ENCODE assay signal across 20 cellular contexts in the genomic region with DNA sequence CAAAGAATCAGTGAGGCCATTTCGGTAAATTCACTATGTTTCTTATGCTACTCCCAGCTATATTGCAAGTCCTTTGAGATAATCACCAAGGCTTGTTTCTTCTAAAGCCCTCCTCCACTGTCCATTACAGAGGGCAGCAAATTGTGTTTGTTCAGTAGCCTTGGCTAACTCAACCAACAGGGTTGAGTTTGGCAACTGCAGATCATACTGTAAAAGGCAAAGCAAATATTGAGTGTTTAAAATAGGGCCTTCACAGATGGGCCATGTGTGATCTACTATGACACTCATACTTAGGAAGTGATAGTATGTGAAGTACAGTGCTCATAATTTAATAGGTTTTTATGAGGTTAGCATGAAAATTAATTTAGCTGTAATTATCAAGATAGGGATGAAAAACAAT.
DNase-seq lines count a peak whose midpoint lies in the region; ATAC-seq and TF ChIP-seq lines count a peak whose summit lies in the region.
"Had no signal": no experiment of that assay in that cellular context is flagged by ENCODE, and none has a peak within 500 bp of the region (broad histone marks: within the 10 kb centered on the region; RNA-seq: fewer than 3 reads in every experiment).

No MANE protein-coding gene starts in this region.

- TF ChIP-seq CTCF in mucosa of descending colon (IDR thresholded peaks at IDR 0.05) (no peak), WTC11 (IDR thresholded peaks at IDR 0.05) (no peak)

- H3K4me3 Mint-ChIP-seq in WTC11, result no peak overlapping the region
- H3K4me3 Mint-ChIP-seq: B cell; CD14-positive monocyte; CD4-positive, alpha-beta T cell; CD8-positive, alpha-beta memory T cell; GM23338; H9 had no signal

- intact Hi-C loops in mucosa of descending colon (cut with DNase I, micrococcal nuclease), result no loop called here

- no peaks in the 10 kb centered on the region for H3K9me3 ChIP-seq in mucosa of descending colon
- H3K9me3 ChIP-seq: BLaER1 had no signal

- no peak overlapping the region for H3K4me3 ChIP-seq in mucosa of descending colon
- H3K4me3 ChIP-seq: BLaER1, GM12878, GM23338 had no signal

- no peak overlapping the region for H3K27ac Mint-ChIP-seq in WTC11
- H3K27ac Mint-ChIP-seq: B cell; CD14-positive monocyte; CD4-positive, alpha-beta T cell; CD8-positive, alpha-beta memory T cell; GM23338; H9 had no signal

- no peaks in the 10 kb centered on the region for H3K36me3 Mint-ChIP-seq in WTC11
- H3K36me3 Mint-ChIP-seq: CD14-positive monocyte; CD8-positive, alpha-beta memory T cell had no signal

- H3K4me1 Mint-ChIP-seq in WTC11, result peaks cover 7% of the 10 kb centered on the region
- H3K4me1 Mint-ChIP-seq: B cell; CD8-positive, alpha-beta memory T cell had no signal

- ATAC-seq in mucosa of descending colon (peak; percentile 51), WTC11 (no peak), HG03196 (IDR thresholded peaks at IDR 0.05; ENCODE audit: unreplicated experiment) (no peak)
- ATAC-seq: GM12878, GM23338, HCT116 had no signal

- peaks cover 4% of the 10 kb centered on the region for H3K27me3 Mint-ChIP-seq in WTC11 (ENCODE audit: low read depth)
- H3K27me3 Mint-ChIP-seq: B cell; CD4-positive, alpha-beta T cell; CD8-positive, alpha-beta memory T cell had no signal

- no peaks in the 10 kb centered on the region for H3K9me3 Mint-ChIP-seq in WTC11
- H3K9me3 Mint-ChIP-seq: CD4-positive, alpha-beta T cell; GM23338; H9 had no signal

- CTCF ChIA-PET in WTC11 (lab: Charles Lee), result no interaction called here

- POLR2A ChIA-PET in WTC11 (lab: Charles Lee), result no interaction called here

- no peaks in the 10 kb centered on the region for H3K36me3 ChIP-seq in mucosa of descending colon (ENCODE audit: low read depth)
- H3K36me3 ChIP-seq: BLaER1 had no signal

- H3K4me1 ChIP-seq in mucosa of descending colon (ENCODE audit: low read depth), result no peaks in the 10 kb centered on the region
- H3K4me1 ChIP-seq: BLaER1 had no signal

- DNase-seq in NCI-H146 (lab: John Stamatoyannopoulos, UW) (peak; percentile 4), NCI-H146 treated with DMSO at 0.1 percent for 48 hours (lab: John Stamatoyannopoulos, UW; ENCODE audit: unreplicated experiment) (no peak), HuH-7 (ENCODE audit: low spot score) (peak; percentile 17), NCI-H69 (lab: John Stamatoyannopoulos, UW) (peak; percentile 71), mucosa of descending colon (no peak), WTC11 (ENCODE audit: low spot score) (no peak)
- DNase-seq: CD4-positive, alpha-beta T cell; CD8-positive, alpha-beta memory T cell; DMS 273 treated with DMSO at 0.1 percent for 48 hours; DMS79; EL; GDM1; H9 had no signal

TF ChIP-seq in WTC11, 78 proteins besides CTCF, POLR2A, EP300 and RAD21:
- TF ChIP-seq ZNF396 (CRISPR knock-in tag; IDR thresholded peaks at IDR 0.05; ENCODE audit: borderline replicate concordance) (no peak), FOXJ3 (CRISPR knock-in tag; IDR thresholded peaks at IDR 0.05; ENCODE audit: borderline replicate concordance) (no peak), SMAD3 (CRISPR knock-in tag; IDR thresholded peaks at IDR 0.05; ENCODE audit: borderline replicate concordance) (no peak), ZNF263 (CRISPR knock-in tag; IDR thresholded peaks at IDR 0.05; ENCODE audit: low read depth) (no peak), TEAD1 (CRISPR knock-in tag; IDR thresholded peaks at IDR 0.05) (no peak), E2F5 (CRISPR knock-in tag; IDR thresholded peaks at IDR 0.05) (no peak), IRF2 (CRISPR knock-in tag; IDR thresholded peaks at IDR 0.05; ENCODE audit: borderline replicate concordance, low read depth) (no peak), GABPB1 (CRISPR knock-in tag; IDR thresholded peaks at IDR 0.05) (no peak), KAT7 (CRISPR knock-in tag; IDR thresholded peaks at IDR 0.05; ENCODE audit: borderline replicate concordance) (no peak), CREM (CRISPR knock-in tag; IDR thresholded peaks at IDR 0.05) (no peak), ELF4 (CRISPR knock-in tag; IDR thresholded peaks at IDR 0.05; ENCODE audit: low read depth) (no peak), ZBTB21 (CRISPR knock-in tag; IDR thresholded peaks at IDR 0.05; ENCODE audit: borderline replicate concordance) (no peak), MYBL2 (CRISPR knock-in tag; IDR thresholded peaks at IDR 0.05) (no peak)
- TF ChIP-seq, protein P1, sequence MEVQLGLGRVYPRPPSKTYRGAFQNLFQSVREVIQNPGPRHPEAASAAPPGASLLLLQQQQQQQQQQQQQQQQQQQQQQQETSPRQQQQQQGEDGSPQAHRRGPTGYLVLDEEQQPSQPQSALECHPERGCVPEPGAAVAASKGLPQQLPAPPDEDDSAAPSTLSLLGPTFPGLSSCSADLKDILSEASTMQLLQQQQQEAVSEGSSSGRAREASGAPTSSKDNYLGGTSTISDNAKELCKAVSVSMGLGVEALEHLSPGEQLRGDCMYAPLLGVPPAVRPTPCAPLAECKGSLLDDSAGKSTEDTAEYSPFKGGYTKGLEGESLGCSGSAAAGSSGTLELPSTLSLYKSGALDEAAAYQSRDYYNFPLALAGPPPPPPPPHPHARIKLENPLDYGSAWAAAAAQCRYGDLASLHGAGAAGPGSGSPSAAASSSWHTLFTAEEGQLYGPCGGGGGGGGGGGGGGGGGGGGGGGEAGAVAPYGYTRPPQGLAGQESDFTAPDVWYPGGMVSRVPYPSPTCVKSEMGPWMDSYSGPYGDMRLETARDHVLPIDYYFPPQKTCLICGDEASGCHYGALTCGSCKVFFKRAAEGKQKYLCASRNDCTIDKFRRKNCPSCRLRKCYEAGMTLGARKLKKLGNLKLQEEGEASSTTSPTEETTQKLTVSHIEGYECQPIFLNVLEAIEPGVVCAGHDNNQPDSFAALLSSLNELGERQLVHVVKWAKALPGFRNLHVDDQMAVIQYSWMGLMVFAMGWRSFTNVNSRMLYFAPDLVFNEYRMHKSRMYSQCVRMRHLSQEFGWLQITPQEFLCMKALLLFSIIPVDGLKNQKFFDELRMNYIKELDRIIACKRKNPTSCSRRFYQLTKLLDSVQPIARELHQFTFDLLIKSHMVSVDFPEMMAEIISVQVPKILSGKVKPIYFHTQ (CRISPR knock-in tag; IDR thresholded peaks at IDR 0.05), result no peak
- TF ChIP-seq, protein P2, sequence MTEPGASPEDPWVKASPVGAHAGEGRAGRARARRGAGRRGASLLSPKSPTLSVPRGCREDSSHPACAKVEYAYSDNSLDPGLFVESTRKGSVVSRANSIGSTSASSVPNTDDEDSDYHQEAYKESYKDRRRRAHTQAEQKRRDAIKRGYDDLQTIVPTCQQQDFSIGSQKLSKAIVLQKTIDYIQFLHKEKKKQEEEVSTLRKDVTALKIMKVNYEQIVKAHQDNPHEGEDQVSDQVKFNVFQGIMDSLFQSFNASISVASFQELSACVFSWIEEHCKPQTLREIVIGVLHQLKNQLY (CRISPR knock-in tag; IDR thresholded peaks at IDR 0.05), result no peak
- TF ChIP-seq, protein P3, sequence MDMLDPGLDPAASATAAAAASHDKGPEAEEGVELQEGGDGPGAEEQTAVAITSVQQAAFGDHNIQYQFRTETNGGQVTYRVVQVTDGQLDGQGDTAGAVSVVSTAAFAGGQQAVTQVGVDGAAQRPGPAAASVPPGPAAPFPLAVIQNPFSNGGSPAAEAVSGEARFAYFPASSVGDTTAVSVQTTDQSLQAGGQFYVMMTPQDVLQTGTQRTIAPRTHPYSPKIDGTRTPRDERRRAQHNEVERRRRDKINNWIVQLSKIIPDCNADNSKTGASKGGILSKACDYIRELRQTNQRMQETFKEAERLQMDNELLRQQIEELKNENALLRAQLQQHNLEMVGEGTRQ (CRISPR knock-in tag; IDR thresholded peaks at IDR 0.05), result no peak
- TF ChIP-seq, protein P4, sequence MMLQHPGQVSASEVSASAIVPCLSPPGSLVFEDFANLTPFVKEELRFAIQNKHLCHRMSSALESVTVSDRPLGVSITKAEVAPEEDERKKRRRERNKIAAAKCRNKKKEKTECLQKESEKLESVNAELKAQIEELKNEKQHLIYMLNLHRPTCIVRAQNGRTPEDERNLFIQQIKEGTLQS (CRISPR knock-in tag; conservative IDR thresholded peaks at IDR 0.05), result no peak

Comparison
In these comparisons a context has a peak if more than half of its experiments do, and no peak if none do; other contexts are left out.
1. DNase-seq: peak in NCI-H146 (single experiment), HuH-7 (single experiment) and NCI-H69 (single experiment); none in NCI-H146 treated with DMSO at 0.1 percent for 48 hours (single experiment), mucosa of descending colon (0 of 3) and WTC11 (single experiment).